In genomic region chr13:43196171-43196611, GRCh38 we compare ENCODE assay signal across 17 cellular contexts.
DNase-seq lines count a peak whose midpoint lies in the region; ATAC-seq and TF ChIP-seq lines count a peak whose summit lies in the region.
"Had no signal": no experiment of that assay in that cellular context is flagged by ENCODE, and none has a peak within 500 bp of the region (broad histone marks: within the 10 kb centered on the region; RNA-seq: fewer than 3 reads in every experiment).

No MANE protein-coding gene starts in this region.

- DNase-seq in AG20443 (ENCODE audit: low spot score): peak; percentile 23
- DNase-seq in NCI-H1694 treated with DMSO at 0.1 percent for 48 hours (lab: John Stamatoyannopoulos, UW): peak; percentile 89
- DNase-seq in cardiac fibroblast (ENCODE audit: low read depth in 2 of 2): peak; percentile 40 to 60
- peak; percentile 34 for DNase-seq in left kidney (ENCODE audit: low read depth, low spot score)
- DNase-seq in activated naive CD8-positive, alpha-beta T cell treated with anti-CD3 and anti-CD28 coated beads for 36 hours: no peak
- DNase-seq in glomerular visceral epithelial cell (ENCODE audit: extremely low spot score): no peak
- DNase-seq: activated naive CD4-positive, alpha-beta T cell treated with Interleukin-2 at 50 U/mL for 16 hours; AML-193; dermis blood vessel endothelial cell; EL; left colon; NCI-H187; T-helper 2 cell had no signal

- peaks cover 15% of the 10 kb centered on the region for H3K27me3 Mint-ChIP-seq in activated T-helper 17 cell treated with anti-CD3 and anti-CD28 coated beads, Interleukin-2, amount 50 U/mL, for 72 hours
- peaks cover 15% of the 10 kb centered on the region for H3K27me3 Mint-ChIP-seq in activated naive CD8-positive, alpha-beta T cell treated with anti-CD3 and anti-CD28 coated beads for 36 hours

- no peaks in the 10 kb centered on the region for H3K4me1 Mint-ChIP-seq in activated T-helper 17 cell treated with anti-CD3 and anti-CD28 coated beads, Interleukin-2, amount 50 U/mL, for 72 hours
- no peaks in the 10 kb centered on the region for H3K4me1 Mint-ChIP-seq in activated naive CD8-positive, alpha-beta T cell treated with anti-CD3 and anti-CD28 coated beads for 36 hours
- H3K4me1 Mint-ChIP-seq: neural crest cell had no signal

- H3K4me3 ChIP-seq in cardiac fibroblast (replicated peaks in 1 of 2; ENCODE audit: low read depth in 2 of 2, low read length in 2 of 2): no peak overlapping the region
- H3K4me3 ChIP-seq: vagina had no signal

- no peak overlapping the region for H3K27ac Mint-ChIP-seq in activated T-helper 17 cell treated with anti-CD3 and anti-CD28 coated beads, Interleukin-2, amount 50 U/mL, for 72 hours
- no peak overlapping the region for H3K27ac Mint-ChIP-seq in activated naive CD8-positive, alpha-beta T cell treated with anti-CD3 and anti-CD28 coated beads for 36 hours

- H3K4me3 Mint-ChIP-seq in activated T-helper 17 cell treated with anti-CD3 and anti-CD28 coated beads, Interleukin-2, amount 50 U/mL, for 72 hours: no peak overlapping the region
- H3K4me3 Mint-ChIP-seq in activated naive CD8-positive, alpha-beta T cell treated with anti-CD3 and anti-CD28 coated beads for 36 hours: no peak overlapping the region
- H3K4me3 Mint-ChIP-seq: neural crest cell had no signal

- no peaks in the 10 kb centered on the region for H3K36me3 Mint-ChIP-seq in activated T-helper 17 cell treated with anti-CD3 and anti-CD28 coated beads, Interleukin-2, amount 50 U/mL, for 72 hours (ENCODE audit: low read depth)
- no peaks in the 10 kb centered on the region for H3K36me3 Mint-ChIP-seq in activated naive CD8-positive, alpha-beta T cell treated with anti-CD3 and anti-CD28 coated beads for 36 hours

- peaks cover 3% of the 10 kb centered on the region for H3K9me3 Mint-ChIP-seq in activated T-helper 17 cell treated with anti-CD3 and anti-CD28 coated beads, Interleukin-2, amount 50 U/mL, for 72 hours
- no peaks in the 10 kb centered on the region for H3K9me3 Mint-ChIP-seq in activated naive CD8-positive, alpha-beta T cell treated with anti-CD3 and anti-CD28 coated beads for 36 hours

- no peak for ATAC-seq in activated T-helper 17 cell treated with anti-CD3 and anti-CD28 coated beads, Interleukin-2, amount 50 U/mL, for 72 hours (replicated peaks)
- no peak for ATAC-seq in GM19328 (IDR thresholded peaks at IDR 0.05; ENCODE audit: unreplicated experiment)
- ATAC-seq: left colon had no signal

- TF ChIP-seq CTCF in cardiac fibroblast (IDR thresholded peaks at IDR 0.05; ENCODE audit: low read depth, low read length): no peak

Comparison
In these comparisons a context has a peak if more than half of its experiments do, and no peak if none do; other contexts are left out.
1. DNase-seq: peak in AG20443 (single experiment), NCI-H1694 treated with DMSO at 0.1 percent for 48 hours (single experiment), cardiac fibroblast (2 of 2) and left kidney (single experiment); none in activated naive CD8-positive, alpha-beta T cell treated with anti-CD3 and anti-CD28 coated beads for 36 hours (single experiment) and glomerular visceral epithelial cell (single experiment).